In genomic region chr5:180799902-180800801, GRCh38 we compare ENCODE assay signal across 8 cellular contexts. TPM values are rescaled to one million over a fixed set of nuclear protein-coding genes. Genes with fewer than 3 reads are reported as not detected.
DNase-seq lines count a peak whose midpoint lies in the region; ATAC-seq and TF ChIP-seq lines count a peak whose summit lies in the region.

No MANE protein-coding gene starts in this region.

- peaks cover 50% of the 10 kb centered on the region for H3K36me3 ChIP-seq in SJSA1
- no peaks in the 10 kb centered on the region for H3K36me3 ChIP-seq in parathyroid adenoma (ENCODE audit: control insufficient read depth, insufficient read depth, low read length)

- H2AFZ ChIP-seq in parathyroid adenoma, result no peak overlapping the region

- peak; percentile 3 for TF ChIP-seq CTCF in parathyroid adenoma (IDR thresholded peaks at IDR 0.05)

- H3K9me3 ChIP-seq in SJSA1 (replicated peaks) (no peaks in the 10 kb centered on the region), parathyroid adenoma (ENCODE audit: control insufficient read depth, low read length) (no peaks in the 10 kb centered on the region)

- no peak overlapping the region for H3K4me3 ChIP-seq in SJSA1
- no peak overlapping the region for H3K4me3 ChIP-seq in parathyroid adenoma (ENCODE audit: low read depth, low read length)

- ATAC-seq in HG03196 (IDR thresholded peaks at IDR 0.05; ENCODE audit: unreplicated experiment), result no peak

- H3K4me1 ChIP-seq in SJSA1 (replicated peaks) (peaks cover 51% of the 10 kb centered on the region), parathyroid adenoma (peaks cover 15% of the 10 kb centered on the region)

- H3K27me3 ChIP-seq in SJSA1 (replicated peaks) (no peaks in the 10 kb centered on the region), parathyroid adenoma (ENCODE audit: control insufficient read depth, insufficient read depth, low read length) (no peaks in the 10 kb centered on the region)

- no peak overlapping the region for H3K9ac ChIP-seq in parathyroid adenoma

- H3K27ac ChIP-seq in SJSA1 (peak overlapping the region; percentile 52), parathyroid adenoma (no peak overlapping the region)

- H3K4me2 ChIP-seq in parathyroid adenoma (ENCODE audit: low read length), result no peak overlapping the region

- peak; percentile 64 for DNase-seq in GM03348 (ENCODE audit: low spot score)
- DNase-seq in SJSA1 (ENCODE audit: low read depth in 1 of 2, low spot score in 2 of 2), result peak; percentile 76 to 88
- peak; percentile 53 for DNase-seq in epidermal melanocyte (ENCODE audit: insufficient read length, low spot score)
- DNase-seq in globus pallidus (ENCODE audit: low spot score), result no peak
- no peak for DNase-seq in middle frontal gyrus (ENCODE audit: extremely low spot score, low spot score)
- no peak for DNase-seq in COR-L47 (lab: John Stamatoyannopoulos, UW)

- peaks cover 53% of the 10 kb centered on the region for H3K79me2 ChIP-seq in parathyroid adenoma

RNA-seq across cellular contexts. Expression of gene MGAT1, which starts 2.5 kb away (rescaled TPM):
- total RNA-seq in SJSA1 (2014; rRNA removed; shearing (Covaris generic)), result 123 and 135 TPM in 2 replicates

Comparison
In these comparisons a context has a peak if more than half of its experiments do, and no peak if none do; other contexts are left out.
1. DNase-seq: peak in GM03348 (single experiment), SJSA1 (2 of 2) and epidermal melanocyte (single experiment); none in globus pallidus (single experiment), middle frontal gyrus (single experiment) and COR-L47 (single experiment).